ENCODE assay signal across 16 cellular contexts in the genomic region with DNA sequence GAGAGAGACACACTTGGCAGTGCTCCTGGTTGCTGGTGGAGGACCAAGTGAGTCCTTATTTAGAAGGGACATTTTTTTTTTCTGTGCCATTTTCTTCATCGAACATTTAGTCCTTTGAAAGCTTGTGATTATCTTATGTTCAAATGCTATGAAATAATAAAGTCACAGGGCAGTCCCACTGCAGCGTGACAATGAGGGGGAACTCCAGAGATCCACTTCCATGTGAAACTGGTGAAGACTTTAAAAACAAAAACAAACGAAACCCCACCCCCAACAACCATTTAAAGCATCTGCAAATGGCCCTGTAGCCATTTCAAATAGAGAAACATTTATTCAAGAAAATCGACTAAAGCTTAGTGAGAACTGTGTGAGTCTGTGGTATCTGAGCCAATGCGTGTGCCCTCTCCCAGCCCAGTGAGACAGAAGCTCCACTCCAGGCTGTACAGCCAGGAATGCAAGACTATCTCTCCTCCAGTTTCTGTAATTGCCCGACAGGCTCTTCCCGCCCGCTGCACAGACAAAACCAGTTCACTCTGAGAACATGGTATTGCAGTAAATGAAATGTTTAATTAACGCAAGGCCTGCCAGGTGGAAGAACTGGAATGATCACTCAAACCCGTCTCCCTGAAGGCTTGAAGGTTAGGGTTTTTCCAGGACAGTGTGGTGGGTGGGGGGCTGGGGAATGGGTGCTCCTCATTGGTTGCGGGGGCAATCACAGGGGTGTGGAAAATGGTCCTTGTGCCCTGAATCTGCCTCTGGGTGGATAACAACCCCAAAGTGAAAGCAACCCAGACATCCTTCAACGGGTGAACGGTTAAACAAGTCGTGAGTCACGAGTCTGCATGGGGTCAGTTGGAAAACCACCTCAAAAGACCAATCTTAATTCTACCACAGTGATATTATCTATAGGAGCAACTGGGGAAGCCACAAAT. TPM values are rescaled to one million over a fixed set of nuclear protein-coding genes. Genes with fewer than 3 reads are reported as not detected.
DNase-seq lines count a peak whose midpoint lies in the region; ATAC-seq and TF ChIP-seq lines count a peak whose summit lies in the region.
"Had no signal": no experiment of that assay in that cellular context is flagged by ENCODE, and none has a peak within 500 bp of the region (broad histone marks: within the 10 kb centered on the region; RNA-seq: fewer than 3 reads in every experiment).

No MANE protein-coding gene starts in this region.

- H3K9ac ChIP-seq in PC-3 (ENCODE audit: low read length): no peak overlapping the region

- H3F3A ChIP-seq in PC-3 (ENCODE audit: low read length, unreplicated experiment): no peaks in the 10 kb centered on the region

- peak overlapping the region; percentile 74 for H3K27ac Mint-ChIP-seq in activated CD4-positive, alpha-beta T cell treated with anti-CD3 and anti-CD28 coated beads, Interleukin-2, amount 10 ng/mL, durations not matched to agents 7 days and 5 days
- H3K27ac Mint-ChIP-seq: activated CD4-positive, alpha-beta memory T cell treated with anti-CD3 and anti-CD28 coated beads for 36 hours had no signal

- intact Hi-C loops in PC-3 (cut with micrococcal nuclease): no loop called here

- no peaks in the 10 kb centered on the region for H3K9me3 ChIP-seq in PC-3 (ENCODE audit: low read length)
- no peaks in the 10 kb centered on the region for H3K9me3 ChIP-seq in esophagus (ENCODE audit: control insufficient read depth in 2 of 2, insufficient read depth in 1 of 2, low read depth in 1 of 2, low read length in 1 of 2)
- H3K9me3 ChIP-seq: tibial nerve had no signal

- H2AFZ ChIP-seq in PC-3 (ENCODE audit: low read length): peak overlapping the region; percentile 40; the same call in 1 of the 2 replicates

- no peaks in the 10 kb centered on the region for H4K20me1 ChIP-seq in PC-3 (ENCODE audit: low read length)

- peaks cover 28% of the 10 kb centered on the region for H3K4me1 Mint-ChIP-seq in activated CD4-positive, alpha-beta T cell treated with anti-CD3 and anti-CD28 coated beads, Interleukin-2, amount 10 ng/mL, durations not matched to agents 7 days and 5 days

- H3K4me3 ChIP-seq in PC-3 (ENCODE audit: low read length): peak overlapping the region; percentile 38; the same call in 1 of the 2 replicates
- no peak overlapping the region for H3K4me3 ChIP-seq in esophagus (ENCODE audit: low read depth in 1 of 2, low read length in 2 of 2)
- no peak overlapping the region for H3K4me3 ChIP-seq in skin epidermis
- H3K4me3 ChIP-seq: tibial nerve had no signal

- no peak for DNase-seq in activated CD4-positive, alpha-beta T cell treated with anti-CD3 and anti-CD28 coated beads, Interleukin-2, amount 10 ng/mL, durations not matched to agents 7 days and 5 days
- DNase-seq in activated CD4-positive, alpha-beta T cell treated with anti-CD3 and anti-CD28 coated beads, Interleukin-2, amount 50 U/mL, for 1 hour: no peak
- peak; percentile 31 for DNase-seq in PC-3
- no peak for DNase-seq in NCI-H146 treated with DMSO at 0.1 percent for 48 hours (lab: John Stamatoyannopoulos, UW; ENCODE audit: unreplicated experiment)
- no peak for DNase-seq in GM03348 (ENCODE audit: low spot score)
- DNase-seq: activated CD4-positive, alpha-beta memory T cell treated with anti-CD3 and anti-CD28 coated beads for 36 hours; DMS79; NCI-H1105; NCI-H774; retina had no signal

- H3K36me3 ChIP-seq in PC-3 (ENCODE audit: low read depth, low read length) (no peaks in the 10 kb centered on the region), esophagus (ENCODE audit: control insufficient read depth in 2 of 2, insufficient read depth in 2 of 2, low read length in 1 of 2) (no peaks in the 10 kb centered on the region)
- H3K36me3 ChIP-seq: tibial nerve had no signal

- TF ChIP-seq CTCF in PC-3 (conservative IDR thresholded peaks at IDR 0.05; ENCODE audit: low read depth, low read length): no peak

- peaks cover 10% of the 10 kb centered on the region for H3K27me3 Mint-ChIP-seq in activated CD4-positive, alpha-beta T cell treated with anti-CD3 and anti-CD28 coated beads, Interleukin-2, amount 10 ng/mL, durations not matched to agents 7 days and 5 days

- H3K4me1 ChIP-seq in PC-3 (ENCODE audit: insufficient read depth, low read length) (peaks cover 11% of the 10 kb centered on the region), esophagus (ENCODE audit: control insufficient read depth in 2 of 2, insufficient read depth in 2 of 2, low read length in 1 of 2) (peaks cover 0 to 2% of the 10 kb centered on the region in 2 donors)
- H3K4me1 ChIP-seq: tibial nerve had no signal

- no peak overlapping the region for H3K4me3 Mint-ChIP-seq in activated CD4-positive, alpha-beta T cell treated with anti-CD3 and anti-CD28 coated beads, Interleukin-2, amount 10 ng/mL, durations not matched to agents 7 days and 5 days
- H3K4me3 Mint-ChIP-seq: activated CD4-positive, alpha-beta memory T cell treated with anti-CD3 and anti-CD28 coated beads for 36 hours had no signal

- ATAC-seq in PC-3 (no peak), HG02970 (IDR thresholded peaks at IDR 0.05; ENCODE audit: low FRiP score, unreplicated experiment) (no peak)

- no peaks in the 10 kb centered on the region for H3K79me2 ChIP-seq in PC-3 (ENCODE audit: low read length)

- H3K27me3 ChIP-seq in PC-3 (ENCODE audit: low read length) (peaks cover 28% of the 10 kb centered on the region), esophagus (ENCODE audit: control insufficient read depth in 1 of 2, insufficient read depth in 2 of 2, low read length in 2 of 2) (no peaks in the 10 kb centered on the region)

- H3K36me3 Mint-ChIP-seq in activated CD4-positive, alpha-beta T cell treated with anti-CD3 and anti-CD28 coated beads, Interleukin-2, amount 10 ng/mL, durations not matched to agents 7 days and 5 days (ENCODE audit: low read depth): peaks cover 4% of the 10 kb centered on the region

- BruUV-seq in PC-3 (replicated peaks; lab: Mats Ljungman, UMichigan): no TSS peak

- H3K9me2 ChIP-seq in PC-3 (replicated peaks; ENCODE audit: low read length): no peaks in the 10 kb centered on the region

- H3K27ac ChIP-seq in PC-3 (ENCODE audit: low read length) (no peak overlapping the region), esophagus (ENCODE audit: low read depth in 2 of 2, low read length in 1 of 2) (peak overlapping the region; percentile 63 to 82), skin epidermis (peak overlapping the region in 14 of 21 experiments; percentile 6 to 77 (median 52))
- H3K27ac ChIP-seq: tibial nerve had no signal

- H3K9me3 Mint-ChIP-seq in activated CD4-positive, alpha-beta T cell treated with anti-CD3 and anti-CD28 coated beads, Interleukin-2, amount 10 ng/mL, durations not matched to agents 7 days and 5 days: peaks cover 16% of the 10 kb centered on the region

- H3K4me2 ChIP-seq in PC-3 (ENCODE audit: low read length): peak overlapping the region; percentile 57

- 43 to 48% methylated on average over 15 of the region's 15 CpGs for WGBS in esophagus, 2 donors

- POLR2A ChIA-PET in activated CD4-positive, alpha-beta T cell treated with anti-CD3 and anti-CD28 coated beads, Interleukin-2, amount 10 ng/mL, durations not matched to agents 7 days and 5 days (lab: Charles Lee): no interaction called here
- POLR2A ChIA-PET in PC-3 (lab: Charles Lee; ENCODE audit: unreplicated experiment): no interaction called here

- CTCF ChIA-PET in activated CD4-positive, alpha-beta T cell treated with anti-CD3 and anti-CD28 coated beads, Interleukin-2, amount 10 ng/mL, durations not matched to agents 7 days and 5 days (lab: Charles Lee): interaction anchor here (1.0 to 1.2 kb wide), 2 partner anchors 102 to 128 kb away, joined by 3 to 5 read pairs; no protein-coding TSS in a partner anchor
- CTCF ChIA-PET in PC-3 (lab: Charles Lee): no interaction called here

RNA-seq across cellular contexts. Expression of a gene that starts 8.4 kb away (rescaled TPM):
- total RNA-seq in activated CD4-positive, alpha-beta T cell treated with anti-CD3 and anti-CD28 coated beads, Interleukin-2, amount 10 ng/mL, durations not matched to agents 7 days and 5 days: not detected
- not detected in 2 replicates for total RNA-seq in PC-3 (2014; rRNA removed)
- polyA plus RNA-seq in esophagus: not detected
- total RNA-seq: activated CD4-positive, alpha-beta memory T cell treated with anti-CD3 and anti-CD28 coated beads for 36 hours; mucosa of gallbladder; tibial nerve had no signal
- polyA plus RNA-seq: adipose tissue had no signal

RNA-seq across cellular contexts. Expression of a gene that starts 45.0 kb away (rescaled TPM):
- total RNA-seq in activated CD4-positive, alpha-beta T cell treated with anti-CD3 and anti-CD28 coated beads, Interleukin-2, amount 10 ng/mL, durations not matched to agents 7 days and 5 days: 1 to 10 TPM in 1 of 2 experiments, under 1 TPM in 1; 0.96 to 1.3 TPM
- total RNA-seq in PC-3 (2014; rRNA removed): 0.58 and 1.4 TPM in 2 replicates
- polyA plus RNA-seq in esophagus: 1 to 10 TPM in 1 of 2 donors, under 1 TPM in 1; 0.73 to 1.1 TPM

RNA-seq across cellular contexts. Expression of a gene that starts 58.3 kb away (rescaled TPM):
- total RNA-seq in activated CD4-positive, alpha-beta T cell treated with anti-CD3 and anti-CD28 coated beads, Interleukin-2, amount 10 ng/mL, durations not matched to agents 7 days and 5 days: 100 to 1,000 TPM; 140 to 154 TPM
- total RNA-seq in PC-3 (2014; rRNA removed): 308 and 358 TPM in 2 replicates
- 100 to 1,000 TPM; 273 to 284 TPM for polyA plus RNA-seq in esophagus
